8 cellular contexts compared by ENCODE assay signal in the genomic region with DNA sequence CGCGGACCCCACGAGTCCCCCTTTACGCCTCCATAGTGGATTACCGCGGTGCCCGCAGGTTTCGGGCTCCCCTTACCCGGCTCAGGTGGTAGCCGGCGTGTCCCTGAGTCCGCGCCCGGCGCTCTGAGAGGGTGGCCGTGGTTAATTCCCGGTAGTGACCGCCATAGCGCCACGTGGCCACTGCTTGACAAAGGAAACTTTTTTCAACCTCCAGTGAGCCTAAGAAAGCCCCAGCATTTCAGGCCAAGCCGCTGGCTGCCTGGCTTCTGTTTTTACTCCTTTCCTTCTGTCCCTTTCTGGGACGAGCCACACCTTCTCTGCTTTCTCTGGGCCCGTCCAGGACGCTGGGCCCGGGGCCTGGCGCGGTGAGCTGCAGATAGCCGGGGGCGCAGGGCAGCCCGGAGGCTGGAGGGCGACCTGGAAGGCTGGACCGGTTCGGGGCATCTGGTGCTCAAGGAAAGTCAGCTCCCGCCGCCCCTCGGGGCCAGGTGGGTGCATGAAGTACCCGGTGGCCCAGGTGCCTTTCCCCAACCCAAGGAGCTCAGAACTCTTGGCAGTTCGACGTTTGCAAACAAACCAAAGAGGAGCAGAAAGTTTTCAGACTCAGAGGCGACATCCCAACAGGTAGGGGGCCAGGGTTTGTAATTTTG. TPM values are rescaled to one million over a fixed set of nuclear protein-coding genes. Genes with fewer than 3 reads are reported as not detected.
A peak's percentile ranks its signal among the peaks of the same experiment; 100 is the strongest.
DNase-seq lines count a peak whose midpoint lies in the region; ATAC-seq and TF ChIP-seq lines count a peak whose summit lies in the region.

No MANE protein-coding gene starts in this region.

- H3K27me3 ChIP-seq in left ventricle myocardium inferior (ENCODE audit: low read depth) (no peaks in the 10 kb centered on the region), prostate gland (replicated peaks; ENCODE audit: insufficient read depth) (no peaks in the 10 kb centered on the region)

- TF ChIP-seq CTCF in left ventricle myocardium inferior (IDR thresholded peaks at IDR 0.05; ENCODE audit: borderline replicate concordance) (no peak), prostate gland (IDR thresholded peaks at IDR 0.05) (peak in 1 of 4 experiments; percentile 29)

- peaks cover 64% of the 10 kb centered on the region for H3K4me1 ChIP-seq in left ventricle myocardium inferior
- H3K4me1 ChIP-seq in prostate gland (replicated peaks) = no peaks in the 10 kb centered on the region

- intact Hi-C loops in left ventricle myocardium inferior (cut with micrococcal nuclease) = loop anchor here (10.0 kb wide), 1 partner anchor 54 kb away; no protein-coding TSS in a partner anchor
- intact Hi-C loops in prostate gland (cut with DNase I) = loop anchor here (5.0 kb wide), 1 partner anchor 33 kb away; no protein-coding TSS in a partner anchor

- H3K4me1 Mint-ChIP-seq in activated naive CD4-positive, alpha-beta T cell treated with anti-CD3 and anti-CD28 coated beads, Interleukin-2, amount 50 U/mL, for 24 hours = peaks cover 19% of the 10 kb centered on the region

- TF ChIP-seq POLR2A in prostate gland (IDR thresholded peaks at IDR 0.05) = no peak

- H3K9me3 Mint-ChIP-seq in activated naive CD4-positive, alpha-beta T cell treated with anti-CD3 and anti-CD28 coated beads, Interleukin-2, amount 50 U/mL, for 24 hours = no peaks in the 10 kb centered on the region

- H3K27ac Mint-ChIP-seq in activated naive CD4-positive, alpha-beta T cell treated with anti-CD3 and anti-CD28 coated beads, Interleukin-2, amount 50 U/mL, for 24 hours = peak overlapping the region; percentile 59

- peak overlapping the region; percentile 85 for H3K4me3 Mint-ChIP-seq in activated naive CD4-positive, alpha-beta T cell treated with anti-CD3 and anti-CD28 coated beads, Interleukin-2, amount 50 U/mL, for 24 hours

- H3K36me3 ChIP-seq in left ventricle myocardium inferior = no peaks in the 10 kb centered on the region
- H3K36me3 ChIP-seq in prostate gland = no peaks in the 10 kb centered on the region

- no peaks in the 10 kb centered on the region for H3K36me3 Mint-ChIP-seq in activated naive CD4-positive, alpha-beta T cell treated with anti-CD3 and anti-CD28 coated beads, Interleukin-2, amount 50 U/mL, for 24 hours

- DNase-seq in stimulated activated CD4-positive, alpha-beta T cell treated with anti-CD3 and anti-CD28 coated beads, Interleukin-1b, Interleukin-23, amount 100 ng/mL, for 48 hours = peak; percentile 8
- no peak for DNase-seq in stimulated activated CD4-positive, alpha-beta T cell treated with anti-CD3 and anti-CD28 coated beads, Interleukin-4, amount 100 ng/mL, for 4 hours
- DNase-seq in NCI-H1930 (lab: John Stamatoyannopoulos, UW) (peak; percentile 26 to 60), left ventricle myocardium inferior (peak; percentile 57), prostate gland (ENCODE audit: low spot score) (peak; percentile 44), inferior parietal cortex (ENCODE audit: extremely low spot score) (no peak)

- WGBS in prostate gland = 4% methylated on average over 31 of the region's 40 CpGs

- H3K9me3 ChIP-seq in left ventricle myocardium inferior (replicated peaks) (no peaks in the 10 kb centered on the region), prostate gland (no peaks in the 10 kb centered on the region)

- H3K4me3 ChIP-seq in left ventricle myocardium inferior = peak overlapping the region; percentile 94
- peak overlapping the region; percentile 92 to 94 for H3K4me3 ChIP-seq in prostate gland

- H3K27ac ChIP-seq in left ventricle myocardium inferior (replicated peaks) (peak overlapping the region; percentile 92), prostate gland (peak overlapping the region; percentile 73 to 81)

- peak; percentile 53 for ATAC-seq in HG02759 (IDR thresholded peaks at IDR 0.05; ENCODE audit: unreplicated experiment)

- H3K27me3 Mint-ChIP-seq in activated naive CD4-positive, alpha-beta T cell treated with anti-CD3 and anti-CD28 coated beads, Interleukin-2, amount 50 U/mL, for 24 hours = peaks cover 11% of the 10 kb centered on the region

RNA-seq across cellular contexts. Expression of gene C1orf198, which starts 0.5 kb away (rescaled TPM):
- 32.7 TPM for total RNA-seq in left ventricle myocardium inferior
- 10 to 100 TPM; 41.9 to 44.8 TPM for total RNA-seq in prostate gland

Comparison
In these comparisons a context has a peak if more than half of its experiments do, and no peak if none do; other contexts are left out.
1. DNase-seq: peak in stimulated activated CD4-positive, alpha-beta T cell treated with anti-CD3 and anti-CD28 coated beads, Interleukin-1b, Interleukin-23, amount 100 ng/mL, for 48 hours (single experiment), NCI-H1930 (2 of 2), left ventricle myocardium inferior (single experiment) and prostate gland (single experiment); none in stimulated activated CD4-positive, alpha-beta T cell treated with anti-CD3 and anti-CD28 coated beads, Interleukin-4, amount 100 ng/mL, for 4 hours (0 of 2) and inferior parietal cortex (single experiment).